In the genomic region with DNA sequence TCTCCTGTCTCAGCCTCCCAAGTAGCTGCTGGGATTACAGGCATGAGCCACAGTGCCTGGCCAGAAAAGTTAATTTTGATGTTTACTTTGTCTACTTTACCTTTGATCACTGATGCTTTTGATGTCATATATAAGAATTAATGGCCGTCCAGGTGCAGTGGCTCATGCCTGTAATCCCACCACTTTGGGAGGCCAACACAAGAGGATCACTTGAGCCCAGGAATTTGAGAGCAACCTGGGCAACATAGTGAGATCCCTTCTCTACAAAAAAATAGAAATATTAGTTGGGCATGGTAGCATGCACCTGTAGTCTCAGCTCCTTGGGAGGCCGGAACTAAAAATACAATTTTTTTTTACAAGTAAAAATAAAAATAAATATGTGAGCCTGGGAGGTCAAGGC, we compare ENCODE assay signal across 6 cellular contexts.
"Had no signal": no experiment of that assay in that cellular context is flagged by ENCODE, and none has a peak within 500 bp of the region (broad histone marks: within the 10 kb centered on the region; RNA-seq: fewer than 3 reads in every experiment).

No MANE protein-coding gene starts in this region.

- H3K4me1 Mint-ChIP-seq: IgD-negative memory B cell had no signal

- FAIRE-seq: HTR-8/SVneo had no signal

- H3K36me3 Mint-ChIP-seq: IgD-negative memory B cell had no signal

- H3K27ac ChIP-seq: HL-60 had no signal

- H3K9me3 Mint-ChIP-seq: IgD-negative memory B cell had no signal

- DNase-seq: IMR-90, KBM-7, KG1 had no signal

- H3K4me3 Mint-ChIP-seq: IgD-negative memory B cell had no signal

- H3K27ac Mint-ChIP-seq: IgD-negative memory B cell had no signal
